1 cellular context compared by ENCODE assay signal in the genomic region with DNA sequence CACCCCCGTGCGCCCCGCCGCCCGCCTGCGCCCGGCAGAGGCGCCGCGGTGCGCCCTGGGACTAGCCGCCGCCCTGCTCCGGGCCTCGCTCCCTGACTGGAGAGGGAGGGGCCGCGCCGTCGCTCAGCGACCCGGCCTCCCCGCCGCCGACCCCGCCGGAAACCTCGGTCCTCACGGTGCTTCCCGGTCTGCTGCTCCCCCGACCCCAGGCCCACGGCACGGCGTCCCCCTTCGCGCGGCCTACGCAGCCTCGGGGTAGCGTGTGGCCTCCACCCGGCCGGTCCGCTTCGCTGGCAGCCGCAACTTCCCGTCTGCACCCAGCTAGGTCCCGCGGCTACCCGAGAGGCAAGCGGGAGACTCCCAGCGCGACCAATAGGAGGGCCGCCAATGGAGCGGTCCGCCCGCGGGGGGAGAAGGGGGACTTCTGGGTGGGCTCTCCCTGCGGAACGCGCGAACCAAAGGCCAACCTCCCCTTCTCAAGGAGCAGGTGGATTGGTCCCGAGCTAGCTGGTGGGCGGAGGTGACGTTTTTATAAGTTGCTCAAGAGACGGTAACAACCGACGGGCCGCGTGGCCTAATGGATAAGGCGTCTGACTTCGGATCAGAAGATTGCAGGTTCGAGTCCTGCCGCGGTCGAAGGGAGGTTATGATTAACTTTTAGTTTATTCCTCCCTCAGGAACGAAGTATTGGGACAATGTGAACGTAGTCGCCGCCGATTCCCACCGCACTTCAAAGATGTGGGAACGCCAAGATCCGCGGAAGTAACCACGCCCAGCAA.
TF ChIP-seq lines count a peak whose summit lies in the region.

A gene (minus strand): TSS at position 315 of the 779 bp plus-strand sequence. CDS start 1,070 bp downstream, outside the sequence.

TF ChIP-seq in HepG2, 621 proteins besides CTCF, POLR2A, EP300 and RAD21 (continued from another document and continues in another):
- TF ChIP-seq, protein P1, sequence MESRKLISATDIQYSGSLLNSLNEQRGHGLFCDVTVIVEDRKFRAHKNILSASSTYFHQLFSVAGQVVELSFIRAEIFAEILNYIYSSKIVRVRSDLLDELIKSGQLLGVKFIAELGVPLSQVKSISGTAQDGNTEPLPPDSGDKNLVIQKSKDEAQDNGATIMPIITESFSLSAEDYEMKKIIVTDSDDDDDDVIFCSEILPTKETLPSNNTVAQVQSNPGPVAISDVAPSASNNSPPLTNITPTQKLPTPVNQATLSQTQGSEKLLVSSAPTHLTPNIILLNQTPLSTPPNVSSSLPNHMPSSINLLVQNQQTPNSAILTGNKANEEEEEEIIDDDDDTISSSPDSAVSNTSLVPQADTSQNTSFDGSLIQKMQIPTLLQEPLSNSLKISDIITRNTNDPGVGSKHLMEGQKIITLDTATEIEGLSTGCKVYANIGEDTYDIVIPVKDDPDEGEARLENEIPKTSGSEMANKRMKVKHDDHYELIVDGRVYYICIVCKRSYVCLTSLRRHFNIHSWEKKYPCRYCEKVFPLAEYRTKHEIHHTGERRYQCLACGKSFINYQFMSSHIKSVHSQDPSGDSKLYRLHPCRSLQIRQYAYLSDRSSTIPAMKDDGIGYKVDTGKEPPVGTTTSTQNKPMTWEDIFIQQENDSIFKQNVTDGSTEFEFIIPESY (CRISPR knock-in tag; IDR thresholded peaks at IDR 0.05): no peak; the same call in 1 of the 2 replicates
- TF ChIP-seq, protein P2, sequence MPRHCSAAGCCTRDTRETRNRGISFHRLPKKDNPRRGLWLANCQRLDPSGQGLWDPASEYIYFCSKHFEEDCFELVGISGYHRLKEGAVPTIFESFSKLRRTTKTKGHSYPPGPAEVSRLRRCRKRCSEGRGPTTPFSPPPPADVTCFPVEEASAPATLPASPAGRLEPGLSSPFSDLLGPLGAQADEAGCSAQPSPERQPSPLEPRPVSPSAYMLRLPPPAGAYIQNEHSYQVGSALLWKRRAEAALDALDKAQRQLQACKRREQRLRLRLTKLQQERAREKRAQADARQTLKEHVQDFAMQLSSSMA (CRISPR knock-in tag; IDR thresholded peaks at IDR 0.05): no peak; the same call in 1 of the 2 replicates
- TF ChIP-seq SP2 (CRISPR knock-in tag; IDR thresholded peaks at IDR 0.05) (peak; percentile 59; the same call in 1 of the 2 replicates), DNMT1 (CRISPR knock-in tag; IDR thresholded peaks at IDR 0.05) (peak; percentile 93), NFKBIZ (CRISPR knock-in tag; IDR thresholded peaks at IDR 0.05) (peak; percentile 87; the same call in 1 of the 2 replicates), MATR3 (CRISPR knock-in tag; IDR thresholded peaks at IDR 0.05) (no peak), ZNF709 (CRISPR knock-in tag; IDR thresholded peaks at IDR 0.05) (0 out of 2 replicates have a peak, but pooled peaks have one; percentile 29), PLRG1 (conservative IDR thresholded peaks at IDR 0.05) (no peak), ZNF496 (CRISPR knock-in tag; IDR thresholded peaks at IDR 0.05; ENCODE audit: insufficient replicate concordance) (no peak), TP53 (CRISPR knock-in tag; conservative IDR thresholded peaks at IDR 0.05) (no peak; the same call in 1 of the 2 replicates), RNF2 (conservative IDR thresholded peaks at IDR 0.05; ENCODE audit: low read depth) (no peak), RBM39 (IDR thresholded peaks at IDR 0.05; ENCODE audit: low read depth, low read length, poor library complexity, severe bottlenecking) (peak; percentile 82), PAF1 (CRISPR knock-in tag; IDR thresholded peaks at IDR 0.05) (no peak), ZNF296 (CRISPR knock-in tag; conservative IDR thresholded peaks at IDR 0.05) (no peak), ZNF83 (CRISPR knock-in tag; IDR thresholded peaks at IDR 0.05; ENCODE audit: borderline replicate concordance) (peak; percentile 20; the same call in 1 of the 2 replicates), ARID2 (CRISPR knock-in tag; IDR thresholded peaks at IDR 0.05; ENCODE audit: borderline replicate concordance) (0 out of 2 replicates have a peak, but pooled peaks have one; percentile 35), HNRNPUL1 (IDR thresholded peaks at IDR 0.05; ENCODE audit: low read depth, low read length) (no peak), REL (CRISPR knock-in tag; conservative IDR thresholded peaks at IDR 0.05) (peak; percentile 30; the same call in 1 of the 2 replicates), ZNF383 (CRISPR knock-in tag; IDR thresholded peaks at IDR 0.05; ENCODE audit: borderline replicate concordance) (0 out of 2 replicates have a peak, but pooled peaks have one; percentile 36), ZNF20 (CRISPR knock-in tag; IDR thresholded peaks at IDR 0.05) (no peak), FOXC1 (CRISPR knock-in tag; IDR thresholded peaks at IDR 0.05; ENCODE audit: borderline replicate concordance) (peak; percentile 32; the same call in 1 of the 2 replicates), ZNF570 (CRISPR knock-in tag; IDR thresholded peaks at IDR 0.05; ENCODE audit: borderline replicate concordance) (no peak), MTF1 (CRISPR knock-in tag; IDR thresholded peaks at IDR 0.05) (no peak), KDM5A (IDR thresholded peaks at IDR 0.05; ENCODE audit: borderline replicate concordance, low read length) (peak; percentile 72; the same call in 1 of the 2 replicates), ZNF138 (CRISPR knock-in tag; IDR thresholded peaks at IDR 0.05; ENCODE audit: low read depth) (peak; percentile 74; the same call in 1 of the 2 replicates), KLF9 (CRISPR knock-in tag; IDR thresholded peaks at IDR 0.05; ENCODE audit: low read depth) (peak; percentile 95), ZNF230 (CRISPR knock-in tag; IDR thresholded peaks at IDR 0.05) (peak; percentile 81; the same call in 1 of the 2 replicates), POLR2AphosphoS2 (IDR thresholded peaks at IDR 0.05; ENCODE audit: low read depth, low read length) (no peak), ZC3H13 (CRISPR knock-in tag; IDR thresholded peaks at IDR 0.05) (peak; percentile 69), YEATS4 (CRISPR knock-in tag; IDR thresholded peaks at IDR 0.05; ENCODE audit: borderline replicate concordance) (peak; percentile 93), ZNF451 (CRISPR knock-in tag; IDR thresholded peaks at IDR 0.05) (no peak; the same call in 1 of the 2 replicates), MLLT10 (CRISPR knock-in tag; IDR thresholded peaks at IDR 0.05) (no peak), ZNF678 (CRISPR knock-in tag; IDR thresholded peaks at IDR 0.05) (no peak; the same call in 1 of the 2 replicates), RFX3 (CRISPR knock-in tag; IDR thresholded peaks at IDR 0.05) (no peak; the same call in 1 of the 2 replicates), IKZF1 (IDR thresholded peaks at IDR 0.05) (no peak), CEBPB (IDR thresholded peaks at IDR 0.05; ENCODE audit: borderline replicate concordance, low read depth, low read length) (peak; percentile 75), TAF15 (IDR thresholded peaks at IDR 0.05; ENCODE audit: low read depth, low read length, poor library complexity, severe bottlenecking) (no peak), HOXD1 (CRISPR knock-in tag; IDR thresholded peaks at IDR 0.05) (peak; percentile 54), XRCC5 (optimal IDR thresholded peaks at IDR 0.05; ENCODE audit: low read length) (peak; percentile 96), NCOR1 (IDR thresholded peaks at IDR 0.05; ENCODE audit: borderline replicate concordance, low read length) (no peak; the same call in 1 of the 2 replicates)
- TF ChIP-seq, protein P3, sequence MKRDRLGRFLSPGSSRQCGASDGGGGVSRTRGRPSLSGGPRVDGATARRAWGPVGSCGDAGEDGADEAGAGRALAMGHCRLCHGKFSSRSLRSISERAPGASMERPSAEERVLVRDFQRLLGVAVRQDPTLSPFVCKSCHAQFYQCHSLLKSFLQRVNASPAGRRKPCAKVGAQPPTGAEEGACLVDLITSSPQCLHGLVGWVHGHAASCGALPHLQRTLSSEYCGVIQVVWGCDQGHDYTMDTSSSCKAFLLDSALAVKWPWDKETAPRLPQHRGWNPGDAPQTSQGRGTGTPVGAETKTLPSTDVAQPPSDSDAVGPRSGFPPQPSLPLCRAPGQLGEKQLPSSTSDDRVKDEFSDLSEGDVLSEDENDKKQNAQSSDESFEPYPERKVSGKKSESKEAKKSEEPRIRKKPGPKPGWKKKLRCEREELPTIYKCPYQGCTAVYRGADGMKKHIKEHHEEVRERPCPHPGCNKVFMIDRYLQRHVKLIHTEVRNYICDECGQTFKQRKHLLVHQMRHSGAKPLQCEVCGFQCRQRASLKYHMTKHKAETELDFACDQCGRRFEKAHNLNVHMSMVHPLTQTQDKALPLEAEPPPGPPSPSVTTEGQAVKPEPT (CRISPR knock-in tag; IDR thresholded peaks at IDR 0.05; ENCODE audit: low read depth): peak; percentile 58; the same call in 1 of the 2 replicates
- TF ChIP-seq, protein P4, sequence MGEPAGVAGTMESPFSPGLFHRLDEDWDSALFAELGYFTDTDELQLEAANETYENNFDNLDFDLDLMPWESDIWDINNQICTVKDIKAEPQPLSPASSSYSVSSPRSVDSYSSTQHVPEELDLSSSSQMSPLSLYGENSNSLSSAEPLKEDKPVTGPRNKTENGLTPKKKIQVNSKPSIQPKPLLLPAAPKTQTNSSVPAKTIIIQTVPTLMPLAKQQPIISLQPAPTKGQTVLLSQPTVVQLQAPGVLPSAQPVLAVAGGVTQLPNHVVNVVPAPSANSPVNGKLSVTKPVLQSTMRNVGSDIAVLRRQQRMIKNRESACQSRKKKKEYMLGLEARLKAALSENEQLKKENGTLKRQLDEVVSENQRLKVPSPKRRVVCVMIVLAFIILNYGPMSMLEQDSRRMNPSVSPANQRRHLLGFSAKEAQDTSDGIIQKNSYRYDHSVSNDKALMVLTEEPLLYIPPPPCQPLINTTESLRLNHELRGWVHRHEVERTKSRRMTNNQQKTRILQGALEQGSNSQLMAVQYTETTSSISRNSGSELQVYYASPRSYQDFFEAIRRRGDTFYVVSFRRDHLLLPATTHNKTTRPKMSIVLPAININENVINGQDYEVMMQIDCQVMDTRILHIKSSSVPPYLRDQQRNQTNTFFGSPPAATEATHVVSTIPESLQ (CRISPR knock-in tag; conservative IDR thresholded peaks at IDR 0.05): no peak; the same call in 1 of the 2 replicates
- TF ChIP-seq, protein P5, sequence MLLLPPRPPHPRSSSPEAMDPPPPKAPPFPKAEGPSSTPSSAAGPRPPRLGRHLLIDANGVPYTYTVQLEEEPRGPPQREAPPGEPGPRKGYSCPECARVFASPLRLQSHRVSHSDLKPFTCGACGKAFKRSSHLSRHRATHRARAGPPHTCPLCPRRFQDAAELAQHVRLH (CRISPR knock-in tag; IDR thresholded peaks at IDR 0.05; ENCODE audit: borderline replicate concordance, low read depth): no peak; the same call in 1 of the 2 replicates
- TF ChIP-seq, protein P6, sequence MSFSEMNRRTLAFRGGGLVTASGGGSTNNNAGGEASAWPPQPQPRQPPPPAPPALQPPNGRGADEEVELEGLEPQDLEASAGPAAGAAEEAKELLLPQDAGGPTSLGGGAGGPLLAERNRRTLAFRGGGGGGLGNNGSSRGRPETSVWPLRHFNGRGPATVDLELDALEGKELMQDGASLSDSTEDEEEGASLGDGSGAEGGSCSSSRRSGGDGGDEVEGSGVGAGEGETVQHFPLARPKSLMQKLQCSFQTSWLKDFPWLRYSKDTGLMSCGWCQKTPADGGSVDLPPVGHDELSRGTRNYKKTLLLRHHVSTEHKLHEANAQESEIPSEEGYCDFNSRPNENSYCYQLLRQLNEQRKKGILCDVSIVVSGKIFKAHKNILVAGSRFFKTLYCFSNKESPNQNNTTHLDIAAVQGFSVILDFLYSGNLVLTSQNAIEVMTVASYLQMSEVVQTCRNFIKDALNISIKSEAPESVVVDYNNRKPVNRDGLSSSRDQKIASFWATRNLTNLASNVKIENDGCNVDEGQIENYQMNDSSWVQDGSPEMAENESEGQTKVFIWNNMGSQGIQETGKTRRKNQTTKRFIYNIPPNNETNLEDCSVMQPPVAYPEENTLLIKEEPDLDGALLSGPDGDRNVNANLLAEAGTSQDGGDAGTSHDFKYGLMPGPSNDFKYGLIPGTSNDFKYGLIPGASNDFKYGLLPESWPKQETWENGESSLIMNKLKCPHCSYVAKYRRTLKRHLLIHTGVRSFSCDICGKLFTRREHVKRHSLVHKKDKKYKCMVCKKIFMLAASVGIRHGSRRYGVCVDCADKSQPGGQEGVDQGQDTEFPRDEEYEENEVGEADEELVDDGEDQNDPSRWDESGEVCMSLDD (CRISPR knock-in tag; IDR thresholded peaks at IDR 0.05; ENCODE audit: borderline replicate concordance): peak; percentile 76; the same call in 1 of the 2 replicates
- TF ChIP-seq, protein P7, sequence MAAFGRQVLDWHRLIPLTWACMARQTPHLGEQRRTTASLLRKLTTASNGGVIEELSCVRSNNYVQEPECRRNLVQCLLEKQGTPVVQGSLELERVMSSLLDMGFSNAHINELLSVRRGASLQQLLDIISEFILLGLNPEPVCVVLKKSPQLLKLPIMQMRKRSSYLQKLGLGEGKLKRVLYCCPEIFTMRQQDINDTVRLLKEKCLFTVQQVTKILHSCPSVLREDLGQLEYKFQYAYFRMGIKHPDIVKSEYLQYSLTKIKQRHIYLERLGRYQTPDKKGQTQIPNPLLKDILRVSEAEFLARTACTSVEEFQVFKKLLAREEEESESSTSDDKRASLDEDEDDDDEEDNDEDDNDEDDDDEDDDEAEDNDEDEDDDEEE (CRISPR knock-in tag; IDR thresholded peaks at IDR 0.05): 0 out of 2 replicates have a peak, but pooled peaks have one; percentile 55
- TF ChIP-seq, protein P8, sequence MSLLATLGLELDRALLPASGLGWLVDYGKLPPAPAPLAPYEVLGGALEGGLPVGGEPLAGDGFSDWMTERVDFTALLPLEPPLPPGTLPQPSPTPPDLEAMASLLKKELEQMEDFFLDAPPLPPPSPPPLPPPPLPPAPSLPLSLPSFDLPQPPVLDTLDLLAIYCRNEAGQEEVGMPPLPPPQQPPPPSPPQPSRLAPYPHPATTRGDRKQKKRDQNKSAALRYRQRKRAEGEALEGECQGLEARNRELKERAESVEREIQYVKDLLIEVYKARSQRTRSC (CRISPR knock-in tag; IDR thresholded peaks at IDR 0.05; ENCODE audit: low read depth): no peak
- TF ChIP-seq, protein P9, sequence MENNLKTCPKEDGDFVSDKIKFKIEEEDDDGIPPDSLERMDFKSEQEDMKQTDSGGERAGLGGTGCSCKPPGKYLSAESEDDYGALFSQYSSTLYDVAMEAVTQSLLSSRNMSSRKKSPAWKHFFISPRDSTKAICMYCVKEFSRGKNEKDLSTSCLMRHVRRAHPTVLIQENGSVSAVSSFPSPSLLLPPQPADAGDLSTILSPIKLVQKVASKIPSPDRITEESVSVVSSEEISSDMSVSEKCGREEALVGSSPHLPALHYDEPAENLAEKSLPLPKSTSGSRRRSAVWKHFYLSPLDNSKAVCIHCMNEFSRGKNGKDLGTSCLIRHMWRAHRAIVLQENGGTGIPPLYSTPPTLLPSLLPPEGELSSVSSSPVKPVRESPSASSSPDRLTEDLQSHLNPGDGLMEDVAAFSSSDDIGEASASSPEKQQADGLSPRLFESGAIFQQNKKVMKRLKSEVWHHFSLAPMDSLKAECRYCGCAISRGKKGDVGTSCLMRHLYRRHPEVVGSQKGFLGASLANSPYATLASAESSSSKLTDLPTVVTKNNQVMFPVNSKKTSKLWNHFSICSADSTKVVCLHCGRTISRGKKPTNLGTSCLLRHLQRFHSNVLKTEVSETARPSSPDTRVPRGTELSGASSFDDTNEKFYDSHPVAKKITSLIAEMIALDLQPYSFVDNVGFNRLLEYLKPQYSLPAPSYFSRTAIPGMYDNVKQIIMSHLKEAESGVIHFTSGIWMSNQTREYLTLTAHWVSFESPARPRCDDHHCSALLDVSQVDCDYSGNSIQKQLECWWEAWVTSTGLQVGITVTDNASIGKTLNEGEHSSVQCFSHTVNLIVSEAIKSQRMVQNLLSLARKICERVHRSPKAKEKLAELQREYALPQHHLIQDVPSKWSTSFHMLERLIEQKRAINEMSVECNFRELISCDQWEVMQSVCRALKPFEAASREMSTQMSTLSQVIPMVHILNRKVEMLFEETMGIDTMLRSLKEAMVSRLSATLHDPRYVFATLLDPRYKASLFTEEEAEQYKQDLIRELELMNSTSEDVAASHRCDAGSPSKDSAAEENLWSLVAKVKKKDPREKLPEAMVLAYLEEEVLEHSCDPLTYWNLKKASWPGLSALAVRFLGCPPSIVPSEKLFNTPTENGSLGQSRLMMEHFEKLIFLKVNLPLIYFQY (CRISPR knock-in tag; IDR thresholded peaks at IDR 0.05; ENCODE audit: borderline replicate concordance): no peak; the same call in 1 of the 2 replicates
